In the genomic region with DNA sequence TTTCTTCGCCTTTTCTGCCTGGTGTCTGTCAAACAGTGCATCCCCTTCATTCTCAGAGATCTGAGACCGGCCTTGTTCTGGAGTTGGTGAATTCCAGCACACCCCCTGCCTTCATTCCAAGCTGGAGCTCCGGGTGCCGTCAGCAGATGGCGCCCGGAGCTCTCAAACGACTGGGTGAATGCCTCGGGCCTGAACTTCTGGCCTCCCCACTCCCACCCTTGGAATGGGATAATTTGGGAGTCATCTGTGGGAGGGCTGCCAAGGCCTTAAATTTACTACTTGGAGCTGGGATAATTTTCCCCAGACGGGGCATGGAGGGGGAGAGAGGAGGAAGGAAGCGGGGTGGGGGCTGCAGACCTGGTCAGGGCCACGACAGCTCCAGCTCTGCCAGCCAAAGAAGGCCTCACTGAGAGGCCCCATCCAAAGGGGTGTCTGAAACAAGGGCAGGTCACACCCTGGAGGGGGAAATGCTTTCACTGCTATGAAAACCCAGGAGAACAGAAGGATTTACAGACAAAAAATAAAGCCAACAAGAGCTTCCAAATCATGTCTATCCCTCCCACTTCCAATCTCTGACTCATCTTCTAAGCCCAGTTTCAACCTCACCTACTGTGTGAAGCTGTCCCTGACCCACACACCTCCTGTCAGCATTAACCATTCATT, we compare ENCODE assay signal across 9 cellular contexts.
DNase-seq lines count a peak whose midpoint lies in the region; ATAC-seq and TF ChIP-seq lines count a peak whose summit lies in the region.
"Had no signal": no experiment of that assay in that cellular context is flagged by ENCODE, and none has a peak within 500 bp of the region (broad histone marks: within the 10 kb centered on the region; RNA-seq: fewer than 3 reads in every experiment).

No MANE protein-coding gene starts in this region.

- intact Hi-C loops in natural killer cell (cut with micrococcal nuclease) (loop anchor here (2.0 kb wide), 1 partner anchor 534 kb away; no protein-coding TSS in a partner anchor), uterus (cut with DNase I; ENCODE audit: low total_unique reads) (loop anchor here (2.0 to 10.0 kb wide), 2 partner anchors 354 to 532 kb away; a partner anchor contains a TSS)

- DNase-seq in natural killer cell (no peak), NCI-H2029 treated with DMSO at 0.1 percent for 48 hours (lab: John Stamatoyannopoulos, UW) (peak; percentile 70), mucosa of gallbladder (ENCODE audit: low spot score) (peak; percentile 49), uterus (peak; percentile 90 to 92)
- DNase-seq in natural killer cell treated with Interleukin-12 subunit alpha and Interleukin-12 subunit beta and Interleukin-15 and Interleukin-18, amount 100 ng/mL, for 72 hours (ENCODE audit: low spot score), result no peak
- DNase-seq in activated CD4-positive, alpha-beta T cell treated with anti-CD3 and anti-CD28 coated beads for 4 hours, result peak; percentile 8 to 9

- H3K4me1 ChIP-seq in uterus, result peaks cover 0 to 5% of the 10 kb centered on the region in 2 donors

- peak in 1 of 2 donors; percentile 10 for TF ChIP-seq POLR2A in uterus (IDR thresholded peaks at IDR 0.05)

- H3K36me3 ChIP-seq in uterus, result no peaks in the 10 kb centered on the region

- H3K27ac Mint-ChIP-seq in natural killer cell, result no peak overlapping the region
- H3K27ac Mint-ChIP-seq in natural killer cell treated with Interleukin-12 subunit alpha and Interleukin-12 subunit beta and Interleukin-15 and Interleukin-18, amount 100 ng/mL, for 72 hours, result no peak overlapping the region
- H3K27ac Mint-ChIP-seq: dendritic cell treated with granulocyte-macrophage colony-stimulating factor and Interleukin-4, amounts not matched to agents 40 ng/mL and 50 ng/mL, for 4 days had no signal

- no peak overlapping the region for H3K4me3 Mint-ChIP-seq in natural killer cell
- no peak overlapping the region for H3K4me3 Mint-ChIP-seq in natural killer cell treated with Interleukin-12 subunit alpha and Interleukin-12 subunit beta and Interleukin-15 and Interleukin-18, amount 100 ng/mL, for 72 hours
- H3K4me3 Mint-ChIP-seq: dendritic cell treated with granulocyte-macrophage colony-stimulating factor and Interleukin-4, amounts not matched to agents 40 ng/mL and 50 ng/mL, for 4 days had no signal

- H3K27me3 ChIP-seq in uterus, result no peaks in the 10 kb centered on the region

- H3K4me1 Mint-ChIP-seq in natural killer cell, result no peaks in the 10 kb centered on the region
- no peaks in the 10 kb centered on the region for H3K4me1 Mint-ChIP-seq in natural killer cell treated with Interleukin-12 subunit alpha and Interleukin-12 subunit beta and Interleukin-15 and Interleukin-18, amount 100 ng/mL, for 72 hours (ENCODE audit: low read depth in 2 of 2)

- H3K27me3 Mint-ChIP-seq in natural killer cell (ENCODE audit: low read depth in 2 of 2), result peaks cover 26 to 70% of the 10 kb centered on the region in 2 donors
- H3K27me3 Mint-ChIP-seq in natural killer cell treated with Interleukin-12 subunit alpha and Interleukin-12 subunit beta and Interleukin-15 and Interleukin-18, amount 100 ng/mL, for 72 hours, result peaks cover 36 to 54% of the 10 kb centered on the region in 2 donors

- H3K27ac ChIP-seq in uterus, result peak overlapping the region in 1 of 2 donors; percentile 66

- no peaks in the 10 kb centered on the region for H3K9me3 Mint-ChIP-seq in natural killer cell
- no peaks in the 10 kb centered on the region for H3K9me3 Mint-ChIP-seq in natural killer cell treated with Interleukin-12 subunit alpha and Interleukin-12 subunit beta and Interleukin-15 and Interleukin-18, amount 100 ng/mL, for 72 hours
- H3K9me3 Mint-ChIP-seq: dendritic cell treated with granulocyte-macrophage colony-stimulating factor and Interleukin-4, amounts not matched to agents 40 ng/mL and 50 ng/mL, for 4 days had no signal

- TF ChIP-seq CTCF in natural killer cell (IDR thresholded peaks at IDR 0.05) (peak; percentile 12), uterus (IDR thresholded peaks at IDR 0.05) (peak; percentile 70 to 87 (median 85))

- no peaks in the 10 kb centered on the region for H3K36me3 Mint-ChIP-seq in natural killer cell
- no peaks in the 10 kb centered on the region for H3K36me3 Mint-ChIP-seq in natural killer cell treated with Interleukin-12 subunit alpha and Interleukin-12 subunit beta and Interleukin-15 and Interleukin-18, amount 100 ng/mL, for 72 hours

- H3K4me3 ChIP-seq in uterus, result no peak overlapping the region

- ATAC-seq in natural killer cell (no peak), esophagus mucosa (peak; percentile 89), HG02623 (IDR thresholded peaks at IDR 0.05; ENCODE audit: unreplicated experiment) (no peak)
- no peak for ATAC-seq in natural killer cell treated with Interleukin-12 subunit alpha and Interleukin-12 subunit beta and Interleukin-15 and Interleukin-18, amount 100 ng/mL, for 72 hours

- no peaks in the 10 kb centered on the region for H3K9me3 ChIP-seq in uterus

Comparison
In these comparisons a context has a peak if more than half of its experiments do, and no peak if none do; other contexts are left out.
1. DNase-seq: peak in NCI-H2029 treated with DMSO at 0.1 percent for 48 hours (single experiment), activated CD4-positive, alpha-beta T cell treated with anti-CD3 and anti-CD28 coated beads for 4 hours (2 of 2), mucosa of gallbladder (single experiment) and uterus (2 of 2); none in natural killer cell (single experiment) and natural killer cell treated with Interleukin-12 subunit alpha and Interleukin-12 subunit beta and Interleukin-15 and Interleukin-18, amount 100 ng/mL, for 72 hours (single experiment).